23 cellular contexts compared by ENCODE assay signal in genomic region chr6:21300439-21300838, GRCh38.
"Had no signal": no experiment of that assay in that cellular context is flagged by ENCODE, and none has a peak within 500 bp of the region (broad histone marks: within the 10 kb centered on the region; RNA-seq: fewer than 3 reads in every experiment).

No MANE protein-coding gene starts in this region.

- DNase-seq: natural killer cell; occipital lobe; ovary; posterior cingulate gyrus; psoas muscle; right cardiac atrium; right lobe of liver; sigmoid colon; spleen; stimulated activated CD4-positive, alpha-beta T cell treated with anti-CD3 and anti-CD28 coated beads, Interleukin-12 subunit alpha, Interleukin-12 subunit beta, amount 100 ng/mL, for 4 hours; stimulated activated CD4-positive, alpha-beta T cell treated with anti-CD3 and anti-CD28 coated beads, Interleukin-1b, Interleukin-23, amount 100 ng/mL, for 48 hours; stimulated activated CD4-positive, alpha-beta T cell treated with anti-CD3 and anti-CD28 coated beads, Interleukin-4, amount 100 ng/mL, for 1 hour; stimulated activated CD4-positive, alpha-beta T cell treated with anti-CD3 and anti-CD28 coated beads, Interleukin-4, amount 100 ng/mL, for 4 hours; stimulated activated CD8-positive, alpha-beta memory T cell treated with anti-CD3 and anti-CD28 coated beads, Interleukin-4, amount 100 ng/mL, for 48 hours; stimulated activated naive CD4-positive, alpha-beta T cell; stimulated activated naive CD8-positive, alpha-beta T cell treated with anti-CD3 and anti-CD28 coated beads, Interleukin-15, amount 100 ng/mL, for 72 hours; stimulated activated naive CD8-positive, alpha-beta T cell treated with anti-CD3 and anti-CD28 coated beads, Interleukin-15, Interleukin-2, amounts not matched to agents 100 U/mL and 50 U/mL, for 24 hours; substantia nigra; testis; tibial artery; transverse colon; upper lobe of right lung; uterus had no signal
